Comparison of ENCODE assay signal across 25 cellular contexts in genomic region chr2:86752934-86753333, GRCh38. TPM values are rescaled to one million over a fixed set of nuclear protein-coding genes. Genes with fewer than 3 reads are reported as not detected.
"Had no signal": no experiment of that assay in that cellular context is flagged by ENCODE, and none has a peak within 500 bp of the region (broad histone marks: within the 10 kb centered on the region; RNA-seq: fewer than 3 reads in every experiment).

No MANE protein-coding gene starts in this region.

- H3K27me3 Mint-ChIP-seq: activated naive CD8-positive, alpha-beta T cell; activated T-helper 17 cell treated with anti-CD3 and anti-CD28 coated beads, Interleukin-2, amount 50 U/mL, for 72 hours; brain; T-cell had no signal

- H3K4me2 ChIP-seq: KMS-11 had no signal

- H3K4me3 Mint-ChIP-seq: activated naive CD4-positive, alpha-beta T cell treated with anti-CD3 and anti-CD28 coated beads for 36 hours; activated naive CD8-positive, alpha-beta T cell; activated T-helper 17 cell treated with anti-CD3 and anti-CD28 coated beads, Interleukin-2, amount 50 U/mL, for 72 hours; brain; T-cell had no signal

- H3K27ac ChIP-seq: KMS-11, WERI-Rb-1 had no signal

- H3K9ac ChIP-seq: KMS-11 had no signal

- DNase-seq: activated CD4-positive, alpha-beta T cell treated with anti-CD3 and anti-CD28 coated beads for 48 hours; activated CD4-positive, alpha-beta T cell treated with anti-CD3 and anti-CD28 coated beads, Interleukin-2, amount 50 U/mL, for 4 hours; activated CD8-positive, alpha-beta memory T cell treated with anti-CD3 and anti-CD28 coated beads for 24 hours; activated gamma-delta T cell; activated naive CD4-positive, alpha-beta T cell treated with anti-CD3 and anti-CD28 coated beads for 36 hours; activated T-cell treated with anti-CD3 and anti-CD28 coated beads for 4 hours; activated T-cell treated with anti-CD3 and anti-CD28 coated beads, Interleukin-2, amount 50 U/mL, for 48 hours; NCI-H1092; NCI-H1417; NCI-H1930; NCI-H345; NCI-H510A; NCI-H526 treated with DMSO at 0.1 percent for 48 hours; NCI-H82; SIG-M5; T-cell; WERI-Rb-1 had no signal

- ATAC-seq: activated CD4-positive, CD25-positive, alpha-beta regulatory T cell treated with anti-CD3 and anti-CD28 coated beads, Interleukin-2, amount 50 U/mL, for 24 hours; activated T-helper 17 cell treated with anti-CD3 and anti-CD28 coated beads, Interleukin-2, amount 50 U/mL, for 72 hours; T-cell had no signal

- H3K9me3 Mint-ChIP-seq: activated T-helper 17 cell treated with anti-CD3 and anti-CD28 coated beads, Interleukin-2, amount 50 U/mL, for 72 hours had no signal

- H3K27ac Mint-ChIP-seq: activated naive CD4-positive, alpha-beta T cell treated with anti-CD3 and anti-CD28 coated beads for 36 hours; activated T-helper 17 cell treated with anti-CD3 and anti-CD28 coated beads, Interleukin-2, amount 50 U/mL, for 72 hours; T-cell had no signal

RNA-seq across cellular contexts. Expression of gene CD8A, which starts 37.8 kb away (rescaled TPM):
- total RNA-seq: MCF 10A, OCI-LY7, RPMI7951 had no signal
